In genomic region chr7:122902751-122903495, GRCh38 we compare ENCODE assay signal across 12 cellular contexts. TPM values are rescaled to one million over a fixed set of nuclear protein-coding genes. Genes with fewer than 3 reads are reported as not detected.
DNase-seq lines count a peak whose midpoint lies in the region; ATAC-seq and TF ChIP-seq lines count a peak whose summit lies in the region.
"Had no signal": no experiment of that assay in that cellular context is flagged by ENCODE, and none has a peak within 500 bp of the region (broad histone marks: within the 10 kb centered on the region; RNA-seq: fewer than 3 reads in every experiment).

No MANE protein-coding gene starts in this region.

- H3K4me3 Mint-ChIP-seq in osteocyte (ENCODE audit: unreplicated experiment), result no peak overlapping the region
- H3K4me3 Mint-ChIP-seq: activated CD4-positive, alpha-beta memory T cell treated with anti-CD3 and anti-CD28 coated beads for 36 hours; B cell had no signal

- ATAC-seq in GM19438 (IDR thresholded peaks at IDR 0.05; ENCODE audit: low read depth, unreplicated experiment), result peak; percentile 82

- no peaks in the 10 kb centered on the region for H3K27me3 Mint-ChIP-seq in osteocyte (ENCODE audit: unreplicated experiment)
- H3K27me3 Mint-ChIP-seq: activated CD4-positive, alpha-beta memory T cell treated with anti-CD3 and anti-CD28 coated beads for 36 hours; B cell had no signal

- DNase-seq in ACHN (peak; percentile 46), cardiac fibroblast (ENCODE audit: low read depth in 2 of 2) (peak in 1 of 2 donors; percentile 27), osteocyte (ENCODE audit: extremely low spot score, unreplicated experiment) (no peak), SHP77 (lab: John Stamatoyannopoulos, UW) (no peak), iPS-NIHi7 (ENCODE audit: extremely low spot score) (no peak)
- DNase-seq in stimulated activated naive CD4-positive, alpha-beta T cell (lab: John Stamatoyannopoulos, UW), result no peak
- DNase-seq: activated CD4-positive, alpha-beta memory T cell treated with anti-CD3 and anti-CD28 coated beads for 36 hours; stomach had no signal

- no peak overlapping the region for H3K27ac Mint-ChIP-seq in osteocyte (ENCODE audit: unreplicated experiment)
- H3K27ac Mint-ChIP-seq: activated CD4-positive, alpha-beta memory T cell treated with anti-CD3 and anti-CD28 coated beads for 36 hours; B cell had no signal

- no peak overlapping the region for H3K4me3 ChIP-seq in cardiac fibroblast (replicated peaks in 1 of 2; ENCODE audit: low read depth in 2 of 2, low read length in 2 of 2)
- H3K4me3 ChIP-seq: SK-N-MC, stomach had no signal

- H3K36me3 Mint-ChIP-seq in osteocyte (ENCODE audit: unreplicated experiment), result no peaks in the 10 kb centered on the region
- H3K36me3 Mint-ChIP-seq: activated CD4-positive, alpha-beta memory T cell treated with anti-CD3 and anti-CD28 coated beads for 36 hours had no signal

- in situ Hi-C loops in ACHN (cut with HindIII; ENCODE audit: low pct_ligation_motif_present, low pct_unique_long_range_greater_than_20kb, low sequenced_read_pairs), result no loop called here

- H3K4me1 Mint-ChIP-seq in osteocyte (ENCODE audit: unreplicated experiment), result no peaks in the 10 kb centered on the region
- H3K4me1 Mint-ChIP-seq: B cell had no signal

- H3K9me3 Mint-ChIP-seq in osteocyte (ENCODE audit: unreplicated experiment), result no peaks in the 10 kb centered on the region

- TF ChIP-seq CTCF in cardiac fibroblast (IDR thresholded peaks at IDR 0.05; ENCODE audit: low read depth, low read length) (peak; percentile 19), osteocyte (IDR thresholded peaks at IDR 0.05) (no peak)

- no peak for TF ChIP-seq RAD21 in Ishikawa (IDR thresholded peaks at IDR 0.05; ENCODE audit: low read depth)

- no peak for TF ChIP-seq EP300 in Ishikawa (IDR thresholded peaks at IDR 0.05; ENCODE audit: borderline replicate concordance)

TF ChIP-seq in Ishikawa, 13 proteins besides CTCF, POLR2A, EP300 and RAD21:
- no peak for TF ChIP-seq YY1 (IDR thresholded peaks at IDR 0.05; ENCODE audit: low read depth)
- no peak for TF ChIP-seq ZBTB7A (IDR thresholded peaks at IDR 0.05; ENCODE audit: low read depth)
- TF ChIP-seq EGR1 (IDR thresholded peaks at IDR 0.05), result no peak
- TF ChIP-seq TAF1 (IDR thresholded peaks at IDR 0.05; ENCODE audit: low read depth), result no peak
- TF ChIP-seq USF1 (IDR thresholded peaks at IDR 0.05), result peak; percentile 68
- no peak for TF ChIP-seq CEBPB (IDR thresholded peaks at IDR 0.05)
- no peak for TF ChIP-seq NFIC (IDR thresholded peaks at IDR 0.05)

RNA-seq across cellular contexts. Expression of gene CADPS2, which starts 16.7 kb away (rescaled TPM):
- total RNA-seq in osteocyte, result 0.81 and 1.0 TPM in 2 replicates
- total RNA-seq: activated CD4-positive, alpha-beta memory T cell treated with anti-CD3 and anti-CD28 coated beads for 36 hours; B cell had no signal
